24 cellular contexts compared by ENCODE assay signal in genomic region chr3:98580774-98581365, GRCh38. TPM values are rescaled to one million over a fixed set of nuclear protein-coding genes. Genes with fewer than 3 reads are reported as not detected.
A peak's percentile ranks its signal among the peaks of the same experiment; 100 is the strongest.
DNase-seq lines count a peak whose midpoint lies in the region; ATAC-seq, FAIRE-seq and TF ChIP-seq lines count a peak whose summit lies in the region.
"Had no signal": no experiment of that assay in that cellular context is flagged by ENCODE, and none has a peak within 500 bp of the region (broad histone marks: within the 10 kb centered on the region; RNA-seq: fewer than 3 reads in every experiment).

No MANE protein-coding gene starts in this region.

- no peak for TF ChIP-seq RAD21 in HepG2 (CRISPR knock-in tag; IDR thresholded peaks at IDR 0.05)

- ATAC-seq in right lobe of liver: peak; percentile 48 to 74 (median 58)
- no peak for ATAC-seq in HepG2
- no peak for ATAC-seq in T-helper 17 cell
- no peak for ATAC-seq in HG03565 (IDR thresholded peaks at IDR 0.05; ENCODE audit: unreplicated experiment)
- ATAC-seq in GM19023 (IDR thresholded peaks at IDR 0.05; ENCODE audit: unreplicated experiment): no peak
- ATAC-seq: A549 had no signal

- H3K27me3 ChIP-seq in right lobe of liver (no peaks in the 10 kb centered on the region), HepG2 (ENCODE audit: control insufficient read depth in 1 of 2, insufficient read depth in 2 of 2, low read length in 2 of 2) (no peaks in the 10 kb centered on the region)
- H3K27me3 ChIP-seq: Peyer's patch, SJCRH30 had no signal

- H3K4me1 Mint-ChIP-seq in T-helper 17 cell: peaks cover 29% of the 10 kb centered on the region
- H3K4me1 Mint-ChIP-seq: B cell had no signal

- TF ChIP-seq EP300 in HepG2 (IDR thresholded peaks at IDR 0.05; ENCODE audit: low read depth in 2 of 2, low read length in 2 of 2): no peak
- TF ChIP-seq EP300 in HepG2 (CRISPR knock-in tag; IDR thresholded peaks at IDR 0.05; ENCODE audit: borderline replicate concordance): no peak

- no peaks in the 10 kb centered on the region for H4K20me1 ChIP-seq in HepG2 (ENCODE audit: insufficient read depth, low read length)

- in situ Hi-C loops in HepG2 (cut with HindIII; ENCODE audit: extremely low pct_ligation_motif_present, low pct_unique_long_range_greater_than_20kb): no loop called here

- H3K36me3 ChIP-seq in right lobe of liver: peaks cover 0 to 44% (median 15%) of the 10 kb centered on the region in 4 donors
- H3K36me3 ChIP-seq in HepG2 (replicated peaks in 1 of 2; ENCODE audit: control insufficient read depth in 1 of 2, insufficient read depth in 2 of 2, low read length in 2 of 2): peaks cover 8 to 54% of the 10 kb centered on the region in 2 experiments

- WGBS in right lobe of liver (ENCODE audit: insufficient coverage, low coverage, low lambda C conversion rate, missing lambda C conversion rate): 73% methylated on average over 2 of the region's 2 CpGs
- WGBS in HepG2 (ENCODE audit: low lambda C conversion rate): 94% methylated on average over 2 of the region's 2 CpGs

- TF ChIP-seq CTCF in right lobe of liver (IDR thresholded peaks at IDR 0.05): no peak
- no peak for TF ChIP-seq CTCF in HepG2 (CRISPR knock-in tag; IDR thresholded peaks at IDR 0.05)

- peaks cover 17% of the 10 kb centered on the region for H3K36me3 Mint-ChIP-seq in T-helper 17 cell (ENCODE audit: low read depth)

- no TSS peak for BruUV-seq in HepG2 (replicated peaks; lab: Mats Ljungman, UMichigan)

- H3K4me1 ChIP-seq in right lobe of liver (peaks cover 0 to 39% (median 0%) of the 10 kb centered on the region in 4 donors), HepG2 (ENCODE audit: insufficient read depth, low read length) (peaks cover 4% of the 10 kb centered on the region; the same call in 1 of the 2 replicates)
- H3K4me1 ChIP-seq: Peyer's patch, SJCRH30 had no signal

- no peak overlapping the region for H3K9ac ChIP-seq in HepG2 (ENCODE audit: insufficient read depth, low read depth, low read length)

- H3K4me3 Mint-ChIP-seq in T-helper 17 cell: no peak overlapping the region
- H3K4me3 Mint-ChIP-seq: B cell, CD14-positive monocyte, IgD-negative memory B cell had no signal

- H3K4me3 ChIP-seq in right lobe of liver (no peak overlapping the region), HepG2 (replicated peaks in 1 of 3; ENCODE audit: insufficient read depth in 1 of 3, low read depth in 2 of 3, low read length in 3 of 3) (no peak overlapping the region)
- H3K4me3 ChIP-seq: A549, Peyer's patch, SJCRH30 had no signal

- H3K9me3 ChIP-seq in right lobe of liver: no peaks in the 10 kb centered on the region
- H3K9me3 ChIP-seq in HepG2 (ENCODE audit: low read length): no peaks in the 10 kb centered on the region
- no peaks in the 10 kb centered on the region for H3K9me3 ChIP-seq in T-helper 17 cell (ENCODE audit: control insufficient read depth, low read length, poor library complexity, severe bottlenecking)
- H3K9me3 ChIP-seq: A549, Peyer's patch, SJCRH30 had no signal

- H3K27ac ChIP-seq in right lobe of liver: peak overlapping the region in 1 of 3 donors; percentile 31
- H3K27ac ChIP-seq in HepG2 (ENCODE audit: extremely low read length, insufficient read depth, low read length): no peak overlapping the region
- peak overlapping the region; percentile 88 for H3K27ac ChIP-seq in cingulate gyrus (ENCODE audit: low read depth, low read length)
- peak overlapping the region; percentile 58 for H3K27ac ChIP-seq in substantia nigra (ENCODE audit: low read depth, low read length, poor library complexity, severe bottlenecking)
- H3K27ac ChIP-seq: A549, Peyer's patch, SJCRH30 had no signal

- H3K27ac Mint-ChIP-seq in T-helper 17 cell: peak overlapping the region; percentile 84
- H3K27ac Mint-ChIP-seq: B cell, CD14-positive monocyte had no signal

- DNase-seq in right lobe of liver (no peak), HepG2 (ENCODE audit: low spot score) (no peak), T-helper 17 cell (no peak), substantia nigra (lab: John Stamatoyannopoulos, UW) (no peak)
- DNase-seq in activated CD4-positive, alpha-beta T cell treated with anti-CD3 and anti-CD28 coated beads, Interleukin-2, amount 50 U/mL, for 4 hours: no peak
- DNase-seq: GOT3, HCEC 1CT, Karpas-422, NCI-H1417, NCI-H1694 treated with DMSO at 0.1 percent for 48 hours, NCI-H2081 treated with DMSO at 0.1 percent for 48 hours, NCI-H2171 treated with DMSO at 0.1 percent for 48 hours, NCI-H524 treated with DMSO at 0.1 percent for 48 hours, NCI-H82, Peyer's patch, SJCRH30 had no signal

- POLR2A ChIA-PET in HepG2 (lab: Yijun Ruan, JAX): interaction anchor here (1.4 kb wide), 1 partner anchor 13 kb away, joined by 5 read pairs; the partner anchor contains the start of gene CPOX

- no peak for FAIRE-seq in HepG2 (lab: Jason Lieb, UNC)

- H3K79me2 ChIP-seq in HepG2 (ENCODE audit: insufficient read depth, low read length): no peaks in the 10 kb centered on the region

- intact Hi-C loops in right lobe of liver (cut with DNase I) (no loop called here), HepG2 (cut with micrococcal nuclease; ENCODE audit: unreplicated experiment) (no loop called here)

- no peaks in the 10 kb centered on the region for H3K27me3 Mint-ChIP-seq in T-helper 17 cell
- H3K27me3 Mint-ChIP-seq: B cell, IgD-negative memory B cell had no signal

- CTCF ChIA-PET in HepG2 (lab: Yijun Ruan, JAX; ENCODE audit: low intra/inter-chr PET ratio, low total read pairs): no interaction called here

- no peak overlapping the region for H3K4me2 ChIP-seq in HepG2 (ENCODE audit: low read depth, low read length)
- H3K4me2 ChIP-seq: A549 had no signal

- H2AFZ ChIP-seq in HepG2 (ENCODE audit: low read length): no peak overlapping the region

- TF ChIP-seq POLR2A in right lobe of liver (IDR thresholded peaks at IDR 0.05) (no peak), HepG2 (IDR thresholded peaks at IDR 0.05; ENCODE audit: insufficient read depth in 1 of 2, low read depth in 2 of 2, low read length in 2 of 2) (no peak)

RNA-seq across cellular contexts. Expression of gene CPOX, which starts 12.5 kb away (rescaled TPM):
- total RNA-seq in right lobe of liver: 10 to 100 TPM; 20.3 to 26.9 (median 22.6) TPM
- 35.2 and 37.2 TPM in 2 replicates for total RNA-seq in HepG2 (2016; rRNA removed; fragmentation: Illumina TruSeq; extraction: Trizol)
- 2.2 and 2.9 TPM in 2 replicates for total RNA-seq in HepG2 (2016; cell fraction: cytosol; rRNA removed; fragmentation: Illumina TruSeq; extraction: Trizol; ENCODE audit: low read depth)
- total RNA-seq in HepG2 (2016; cell fraction: insoluble cytoplasmic fraction; rRNA removed; fragmentation: Illumina TruSeq; extraction: Trizol): 33.7 and 40.6 TPM in 2 replicates
- total RNA-seq in HepG2 (2016; cell fraction: membrane; rRNA removed; fragmentation: Illumina TruSeq; extraction: Trizol): 9.5 and 13.0 TPM in 2 replicates
- 28.1 and 28.5 TPM in 2 replicates for total RNA-seq in HepG2 (2016; cell fraction: nucleus; rRNA removed; fragmentation: Illumina TruSeq; extraction: Trizol)
- polyA plus RNA-seq in HepG2 (2011; rRNA removed): 26.2 and 34.2 TPM in 2 replicates
- 21.0 TPM in 2 replicates for polyA plus RNA-seq in HepG2 (2011; cell fraction: cytosol; rRNA removed)
- polyA plus RNA-seq in HepG2 (2011; cell fraction: nucleus; rRNA removed): 32.7 and 34.4 TPM in 2 replicates
- polyA plus RNA-seq in HepG2 (2012): 21.5 and 27.2 TPM in 2 replicates
- polyA plus RNA-seq in HepG2 (2016; cell fraction: cytosol; fragmentation: Illumina TruSeq; extraction: Trizol; ENCODE audit: low read depth): 2.3 and 2.6 TPM in 2 replicates
- 40.6 and 42.2 TPM in 2 replicates for polyA plus RNA-seq in HepG2 (2016; cell fraction: insoluble cytoplasmic fraction; fragmentation: Illumina TruSeq; extraction: Trizol; ENCODE audit: low read depth)
- polyA plus RNA-seq in HepG2 (2016; cell fraction: membrane; fragmentation: Illumina TruSeq; extraction: Trizol; ENCODE audit: low read depth): 8.5 and 8.8 TPM in 2 replicates
- 41.9 and 42.4 TPM in 2 replicates for polyA plus RNA-seq in HepG2 (2016; cell fraction: nucleus; fragmentation: Illumina TruSeq; extraction: Trizol; ENCODE audit: insufficient read depth, low read depth)
- polyA minus RNA-seq in HepG2 (2011; rRNA and poly(A)+ RNA removed; ENCODE audit: low replicate concordance): 10.4 and 32.9 TPM in 2 replicates
- polyA minus RNA-seq in HepG2 (2011; cell fraction: cytosol; rRNA and poly(A)+ RNA removed): 21.0 and 21.9 TPM in 2 replicates
- 29.4 and 30.2 TPM in 2 replicates for polyA minus RNA-seq in HepG2 (2011; cell fraction: nucleus; rRNA and poly(A)+ RNA removed)
- 10 to 100 TPM; 17.1 to 19.8 TPM for total RNA-seq in T-helper 17 cell

RNA-seq across cellular contexts. Expression of gene GPR15, which starts 49.1 kb away (rescaled TPM):
- total RNA-seq in right lobe of liver (not detected), HepG2 (2016; rRNA removed; fragmentation: Illumina TruSeq; extraction: Trizol) (not detected in 2 replicates), T-helper 17 cell (100 to 1,000 TPM in 1 of 2 donors, 10 to 100 TPM in 1; 43.2 to 181 TPM)
- total RNA-seq in HepG2 (2016; cell fraction: cytosol; rRNA removed; fragmentation: Illumina TruSeq; extraction: Trizol; ENCODE audit: low read depth): not detected in 2 replicates
- not detected in 2 replicates for total RNA-seq in HepG2 (2016; cell fraction: insoluble cytoplasmic fraction; rRNA removed; fragmentation: Illumina TruSeq; extraction: Trizol)
- total RNA-seq in HepG2 (2016; cell fraction: membrane; rRNA removed; fragmentation: Illumina TruSeq; extraction: Trizol): not detected in 2 replicates
- not detected in 2 replicates for total RNA-seq in HepG2 (2016; cell fraction: nucleus; rRNA removed; fragmentation: Illumina TruSeq; extraction: Trizol)
- polyA plus RNA-seq in HepG2 (2011; rRNA removed): not detected in 2 replicates
- not detected in 2 replicates for polyA plus RNA-seq in HepG2 (2011; cell fraction: cytosol; rRNA removed)
- polyA plus RNA-seq in HepG2 (2011; cell fraction: nucleus; rRNA removed): not detected in 2 replicates
- polyA plus RNA-seq in HepG2 (2012): not detected in 2 replicates
- not detected in 2 replicates for polyA plus RNA-seq in HepG2 (2016; cell fraction: cytosol; fragmentation: Illumina TruSeq; extraction: Trizol; ENCODE audit: low read depth)
- polyA plus RNA-seq in HepG2 (2016; cell fraction: insoluble cytoplasmic fraction; fragmentation: Illumina TruSeq; extraction: Trizol; ENCODE audit: low read depth): not detected in 2 replicates
- not detected in 2 replicates for polyA plus RNA-seq in HepG2 (2016; cell fraction: membrane; fragmentation: Illumina TruSeq; extraction: Trizol; ENCODE audit: low read depth)
- not detected in 2 replicates for polyA plus RNA-seq in HepG2 (2016; cell fraction: nucleus; fragmentation: Illumina TruSeq; extraction: Trizol; ENCODE audit: insufficient read depth, low read depth)
- not detected in 2 replicates for polyA minus RNA-seq in HepG2 (2011; rRNA and poly(A)+ RNA removed; ENCODE audit: low replicate concordance)
- polyA minus RNA-seq in HepG2 (2011; cell fraction: cytosol; rRNA and poly(A)+ RNA removed): not detected in 2 replicates
- polyA minus RNA-seq in HepG2 (2011; cell fraction: nucleus; rRNA and poly(A)+ RNA removed): not detected in 2 replicates
- total RNA-seq: G401, SJCRH30 had no signal
- polyA plus RNA-seq: A549, CD14-positive monocyte had no signal

RNA-seq across cellular contexts. Expression of gene CLDND1, which starts 58.2 kb away (rescaled TPM):
- 10 to 100 TPM; 26.1 to 44.8 (median 34.9) TPM for total RNA-seq in right lobe of liver
- 30.3 and 50.8 TPM in 2 replicates for total RNA-seq in HepG2 (2016; rRNA removed; fragmentation: Illumina TruSeq; extraction: Trizol)
- total RNA-seq in HepG2 (2016; cell fraction: cytosol; rRNA removed; fragmentation: Illumina TruSeq; extraction: Trizol; ENCODE audit: low read depth): 20.4 and 20.6 TPM in 2 replicates
- 27.0 and 50.9 TPM in 2 replicates for total RNA-seq in HepG2 (2016; cell fraction: insoluble cytoplasmic fraction; rRNA removed; fragmentation: Illumina TruSeq; extraction: Trizol)
- 34.2 and 39.6 TPM in 2 replicates for total RNA-seq in HepG2 (2016; cell fraction: membrane; rRNA removed; fragmentation: Illumina TruSeq; extraction: Trizol)
- 70.2 and 76.9 TPM in 2 replicates for total RNA-seq in HepG2 (2016; cell fraction: nucleus; rRNA removed; fragmentation: Illumina TruSeq; extraction: Trizol)
- polyA plus RNA-seq in HepG2 (2011; rRNA removed): 103 and 121 TPM in 2 replicates
- polyA plus RNA-seq in HepG2 (2011; cell fraction: cytosol; rRNA removed): 73.7 and 131 TPM in 2 replicates
- polyA plus RNA-seq in HepG2 (2011; cell fraction: nucleus; rRNA removed): 122 and 159 TPM in 2 replicates
- polyA plus RNA-seq in HepG2 (2012): 59.9 and 75.2 TPM in 2 replicates
- 15.6 and 19.2 TPM in 2 replicates for polyA plus RNA-seq in HepG2 (2016; cell fraction: cytosol; fragmentation: Illumina TruSeq; extraction: Trizol; ENCODE audit: low read depth)
- polyA plus RNA-seq in HepG2 (2016; cell fraction: insoluble cytoplasmic fraction; fragmentation: Illumina TruSeq; extraction: Trizol; ENCODE audit: low read depth): 25.9 and 30.3 TPM in 2 replicates
- 23.5 and 26.2 TPM in 2 replicates for polyA plus RNA-seq in HepG2 (2016; cell fraction: membrane; fragmentation: Illumina TruSeq; extraction: Trizol; ENCODE audit: low read depth)
- polyA plus RNA-seq in HepG2 (2016; cell fraction: nucleus; fragmentation: Illumina TruSeq; extraction: Trizol; ENCODE audit: insufficient read depth, low read depth): 91.1 and 94.7 TPM in 2 replicates
- polyA minus RNA-seq in HepG2 (2011; rRNA and poly(A)+ RNA removed; ENCODE audit: low replicate concordance): 63.6 and 95.3 TPM in 2 replicates
- 66.4 and 80.3 TPM in 2 replicates for polyA minus RNA-seq in HepG2 (2011; cell fraction: cytosol; rRNA and poly(A)+ RNA removed)
- polyA minus RNA-seq in HepG2 (2011; cell fraction: nucleus; rRNA and poly(A)+ RNA removed): 140 and 147 TPM in 2 replicates
- total RNA-seq in T-helper 17 cell: 100 to 1,000 TPM; 195 to 285 TPM

Comparison
In these comparisons a context has a peak if more than half of its experiments do, and no peak if none do; other contexts are left out.
1. ATAC-seq: peak in right lobe of liver (4 of 4); none in HepG2 (single experiment), T-helper 17 cell (single experiment), HG03565 (single experiment) and GM19023 (single experiment).
2. RNA of gene GPR15, which starts 49.1 kb away (total RNA-seq): 43.2 to 181 TPM in T-helper 17 cell; not detected in right lobe of liver and not detected in HepG2; every median in the first group is over 10 times any median in the second.